ENCODE assay signal across 8 cellular contexts in the genomic region with DNA sequence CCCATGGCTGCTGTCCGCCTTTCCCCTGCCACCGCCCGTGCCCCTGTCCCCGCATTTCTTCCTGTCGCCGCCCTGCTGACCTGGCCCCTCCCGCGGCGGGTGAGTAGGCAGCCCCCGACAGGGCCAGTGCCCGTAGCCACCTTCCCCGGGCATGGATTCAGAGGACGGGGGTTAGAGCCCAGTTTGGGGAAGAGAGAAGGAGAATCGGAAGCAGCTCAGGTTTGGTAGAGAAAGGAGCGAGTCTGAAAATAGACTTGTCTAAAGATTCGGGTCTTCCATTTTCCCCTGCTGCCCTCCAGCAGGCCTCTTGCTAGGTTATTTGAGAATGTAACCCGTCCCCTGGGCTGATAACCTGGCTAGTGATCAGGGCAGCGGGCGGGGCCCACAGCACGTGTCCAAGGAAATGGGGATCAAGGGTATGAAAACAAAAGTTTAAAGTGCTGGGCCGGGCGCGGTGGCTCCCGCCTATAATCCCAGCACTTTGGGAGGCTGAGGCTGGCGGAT. TPM values are rescaled to one million over a fixed set of nuclear protein-coding genes. Genes with fewer than 3 reads are reported as not detected.
DNase-seq lines count a peak whose midpoint lies in the region; ATAC-seq and TF ChIP-seq lines count a peak whose summit lies in the region.

No MANE protein-coding gene starts in this region.

- no peaks in the 10 kb centered on the region for H3K9me3 ChIP-seq in neuronal stem cell (replicated peaks in 1 of 2; ENCODE audit: control insufficient read depth in 2 of 2, insufficient read depth in 1 of 2, low read depth in 1 of 2, low read length in 2 of 2)

- no peak overlapping the region for H2BK15ac ChIP-seq in neuronal stem cell (ENCODE audit: low read length)

- ATAC-seq in HG03457 (IDR thresholded peaks at IDR 0.05; ENCODE audit: unreplicated experiment) (no peak), GM18873 (IDR thresholded peaks at IDR 0.05; ENCODE audit: low FRiP score, unreplicated experiment) (no peak), HG03442 (IDR thresholded peaks at IDR 0.05; ENCODE audit: unreplicated experiment) (no peak)

- H3K4me1 ChIP-seq in neuronal stem cell (ENCODE audit: control insufficient read depth in 2 of 2, insufficient read depth in 1 of 2, low read depth in 1 of 2, low read length in 2 of 2), result peaks cover 15 to 20% of the 10 kb centered on the region in 2 donors

- TF ChIP-seq CTCF in LNCaP clone FGC (IDR thresholded peaks at IDR 0.05; ENCODE audit: control insufficient read depth, extremely low read depth, insufficient read depth), result no peak

- H2AK5ac ChIP-seq in neuronal stem cell (ENCODE audit: low read depth, low read length), result no peak overlapping the region

- H3K4me3 ChIP-seq in LNCaP clone FGC (ENCODE audit: low read depth, low read length) (peak overlapping the region; percentile 57), neuronal stem cell (ENCODE audit: low read length in 2 of 2) (peak overlapping the region in 1 of 2 donors; percentile 31)

- H3K79me1 ChIP-seq in neuronal stem cell (ENCODE audit: low read depth, low read length), result no peaks in the 10 kb centered on the region

- no peak overlapping the region for H4K91ac ChIP-seq in neuronal stem cell (ENCODE audit: low read depth, low read length, poor library complexity)

- peaks cover 22 to 58% (median 54%) of the 10 kb centered on the region in 3 experiments for H3K27me3 ChIP-seq in neuronal stem cell (ENCODE audit: control insufficient read depth in 3 of 3, insufficient read depth in 3 of 3, low read depth in 1 of 3, low read length in 3 of 3)

- H2BK120ac ChIP-seq in neuronal stem cell (ENCODE audit: low read depth, low read length), result no peak overlapping the region

- no peak overlapping the region for H4K8ac ChIP-seq in neuronal stem cell (ENCODE audit: low read depth, low read length)

- no peak overlapping the region for H3K27ac ChIP-seq in neuronal stem cell (replicated peaks; ENCODE audit: low read length)

- H3K18ac ChIP-seq in neuronal stem cell (ENCODE audit: low read length), result no peak overlapping the region

- no peak overlapping the region for H2BK12ac ChIP-seq in neuronal stem cell (ENCODE audit: low read length)

- H3K23ac ChIP-seq in neuronal stem cell (ENCODE audit: low read depth, low read length, poor library complexity), result no peak overlapping the region

- no peak overlapping the region for H3K14ac ChIP-seq in neuronal stem cell (ENCODE audit: low read length)

- H3K4ac ChIP-seq in neuronal stem cell (ENCODE audit: low read length), result no peak overlapping the region

- peak overlapping the region; percentile 56 for H2AFZ ChIP-seq in neuronal stem cell (ENCODE audit: low read length)

- H2BK5ac ChIP-seq in neuronal stem cell (ENCODE audit: low read length), result no peak overlapping the region

- H3K4me2 ChIP-seq in neuronal stem cell (ENCODE audit: insufficient read depth, low read length, poor library complexity, severe bottlenecking), result no peak overlapping the region

- no peaks in the 10 kb centered on the region for H3K36me3 ChIP-seq in neuronal stem cell (replicated peaks in 1 of 2; ENCODE audit: control insufficient read depth in 2 of 2, insufficient read depth in 2 of 2, low read length in 2 of 2)

- no CpG with 5 or more reads among the region's 25 CpGs for WGBS in neuronal stem cell (ENCODE audit: extremely low coverage in 2 of 2, insufficient read length in 2 of 2, insufficient replicate concordance in 1 of 2), 2 donors

- no peak overlapping the region for H3K9ac ChIP-seq in neuronal stem cell (ENCODE audit: low read depth, low read length, poor library complexity)

- peak; percentile 73 for DNase-seq in ELF-1 (ENCODE audit: low read depth, low spot score)
- DNase-seq in LNCaP clone FGC (ENCODE audit: low read depth), result no peak
- DNase-seq in cerebellar cortex (ENCODE audit: low spot score), result peak; percentile 40
- no peak for DNase-seq in neuronal stem cell (ENCODE audit: low spot score)
- no peak for DNase-seq in SIG-M5 (lab: John Stamatoyannopoulos, UW)

RNA-seq across cellular contexts. Expression of a gene that starts 7.9 kb away (rescaled TPM):
- not detected for polyA plus RNA-seq in neuronal stem cell (2013, experiment 1 of 2)
- not detected for polyA plus RNA-seq in neuronal stem cell (2013, experiment 2 of 2)

RNA-seq across cellular contexts. Expression of a gene that starts 13.2 kb away (rescaled TPM):
- 14.1 TPM for polyA plus RNA-seq in neuronal stem cell (2013, experiment 1 of 2)
- 14.2 TPM for polyA plus RNA-seq in neuronal stem cell (2013, experiment 2 of 2)

RNA-seq across cellular contexts. Expression of a gene that starts 15.3 kb away (rescaled TPM):
- 10.4 TPM for polyA plus RNA-seq in neuronal stem cell (2013, experiment 1 of 2)
- polyA plus RNA-seq in neuronal stem cell (2013, experiment 2 of 2), result 10.2 TPM

RNA-seq across cellular contexts. Expression of a gene that starts 18.9 kb away (rescaled TPM):
- polyA plus RNA-seq in neuronal stem cell (2013, experiment 1 of 2), result 113 TPM
- 117 TPM for polyA plus RNA-seq in neuronal stem cell (2013, experiment 2 of 2)

RNA-seq across cellular contexts. Expression of a gene that starts 19.0 kb away (rescaled TPM):
- 24.2 TPM for polyA plus RNA-seq in neuronal stem cell (2013, experiment 1 of 2)
- polyA plus RNA-seq in neuronal stem cell (2013, experiment 2 of 2), result 23.0 TPM

Comparison
In these comparisons a context has a peak if more than half of its experiments do, and no peak if none do; other contexts are left out.
1. DNase-seq: peak in ELF-1 (single experiment) and cerebellar cortex (single experiment); none in LNCaP clone FGC (single experiment), neuronal stem cell (single experiment) and SIG-M5 (single experiment).